In genomic region chr1:9124389-9124788, GRCh38 we compare ENCODE assay signal across 5 cellular contexts. TPM values are rescaled to one million over a fixed set of nuclear protein-coding genes. Genes with fewer than 3 reads are reported as not detected.
"Had no signal": no experiment of that assay in that cellular context is flagged by ENCODE, and none has a peak within 500 bp of the region (broad histone marks: within the 10 kb centered on the region; RNA-seq: fewer than 3 reads in every experiment).

No MANE protein-coding gene starts in this region.

RNA-seq across cellular contexts. Expression of gene GPR157, which starts 4.5 kb away (rescaled TPM):
- polyA plus RNA-seq: neural cell had no signal

RNA-seq across cellular contexts. Expression of gene SLC2A5, which starts 55.0 kb away (rescaled TPM):
- total RNA-seq: kidney epithelial cell; natural killer cell treated with Interleukin-12 subunit alpha and Interleukin-12 subunit beta and Interleukin-15 and Interleukin-18, amount 100 ng/mL, for 72 hours; progenitor cell of endocrine pancreas had no signal
- polyA plus RNA-seq: naive thymus-derived CD4-positive, alpha-beta T cell; neural cell had no signal
